Comparison of ENCODE assay signal across 12 cellular contexts in the genomic region with DNA sequence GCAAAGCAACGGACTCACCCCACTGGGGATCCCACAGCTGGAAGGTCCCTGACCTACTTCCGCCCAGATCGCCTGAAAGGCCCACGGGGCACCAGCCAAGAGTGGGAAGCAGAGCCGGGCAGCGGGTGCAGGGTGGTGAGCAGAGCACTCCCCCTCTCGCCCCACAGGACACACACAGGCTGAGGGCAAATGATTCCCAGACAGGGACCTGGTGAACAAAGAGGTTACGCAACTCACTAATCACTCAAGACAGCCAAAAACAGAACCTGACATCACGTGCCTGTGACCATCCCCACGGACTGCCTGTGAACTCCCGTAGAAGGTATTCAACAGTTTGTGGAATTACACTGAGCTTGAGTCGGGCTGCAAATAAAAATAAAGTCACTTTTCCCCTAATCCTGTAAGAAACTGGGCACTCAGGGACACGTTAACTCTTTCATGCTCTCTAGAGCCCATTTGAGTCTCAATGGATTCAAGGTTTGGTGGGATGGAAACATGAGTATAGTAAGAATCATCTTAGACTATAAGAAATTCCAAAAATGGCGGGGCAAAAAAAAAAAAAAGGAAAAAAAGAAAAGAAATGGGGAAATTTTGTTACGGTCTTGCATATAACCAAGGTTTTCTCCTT.
DNase-seq lines count a peak whose midpoint lies in the region; ATAC-seq and TF ChIP-seq lines count a peak whose summit lies in the region.
"Had no signal": no experiment of that assay in that cellular context is flagged by ENCODE, and none has a peak within 500 bp of the region (broad histone marks: within the 10 kb centered on the region; RNA-seq: fewer than 3 reads in every experiment).

No MANE protein-coding gene starts in this region.

- H3K4me1 Mint-ChIP-seq in activated CD4-positive, alpha-beta T cell treated with anti-CD3 and anti-CD28 coated beads for 36 hours = no peaks in the 10 kb centered on the region

- peaks cover 14% of the 10 kb centered on the region for H3K27me3 Mint-ChIP-seq in activated CD4-positive, alpha-beta T cell treated with anti-CD3 and anti-CD28 coated beads for 36 hours

- H3K27ac ChIP-seq in VCaP (peak overlapping the region; percentile 95; the same call in 1 of the 2 replicates), stomach (peak overlapping the region; percentile 22 to 86 (median 83))
- H3K27ac ChIP-seq: KMS-11, suprapubic skin had no signal

- 53 to 69% (median 63%) methylated on average over 15 of the region's 15 CpGs for WGBS in stomach, 5 donors

- H3K36me3 Mint-ChIP-seq in activated CD4-positive, alpha-beta T cell treated with anti-CD3 and anti-CD28 coated beads for 36 hours (ENCODE audit: low read depth) = no peaks in the 10 kb centered on the region

- H3K9me3 ChIP-seq in stomach = no peaks in the 10 kb centered on the region
- H3K9me3 ChIP-seq: suprapubic skin had no signal

- TF ChIP-seq POLR2A in stomach (IDR thresholded peaks at IDR 0.05) = no peak

- H3K9me3 Mint-ChIP-seq in activated CD4-positive, alpha-beta T cell treated with anti-CD3 and anti-CD28 coated beads for 36 hours (ENCODE audit: low read depth) = no peaks in the 10 kb centered on the region

- no peaks in the 10 kb centered on the region for H3K36me3 ChIP-seq in stomach
- H3K36me3 ChIP-seq: suprapubic skin had no signal

- no peak overlapping the region for H3K4me3 Mint-ChIP-seq in activated CD4-positive, alpha-beta T cell treated with anti-CD3 and anti-CD28 coated beads for 36 hours

- peaks cover 0 to 2% (median 0%) of the 10 kb centered on the region in 3 donors for H3K27me3 ChIP-seq in stomach

- peaks cover 44 to 78% (median 63%) of the 10 kb centered on the region in 4 donors for H3K4me1 ChIP-seq in stomach

- DNase-seq in iris pigment epithelial cell (ENCODE audit: low read depth) (peak; percentile 46), stomach (no peak), AG08396 (ENCODE audit: low spot score) (no peak)
- DNase-seq in activated CD4-positive, alpha-beta T cell treated with anti-CD3 and anti-CD28 coated beads for 36 hours = no peak
- DNase-seq: activated CD4-positive, CD25-positive, alpha-beta regulatory T cell treated with anti-CD3 and anti-CD28 coated beads, Interleukin-2, amount 50 U/mL, for 72 hours; activated naive CD4-positive, alpha-beta T cell treated with Interleukin-2 at 50 U/mL for 16 hours; mesendoderm had no signal

- H3K27ac Mint-ChIP-seq in activated CD4-positive, alpha-beta T cell treated with anti-CD3 and anti-CD28 coated beads for 36 hours = no peak overlapping the region

- no peak for TF ChIP-seq EP300 in stomach (IDR thresholded peaks at IDR 0.05)

- CTCF ChIA-PET in activated CD4-positive, alpha-beta T cell treated with anti-CD3 and anti-CD28 coated beads for 36 hours (lab: Charles Lee) = interaction anchor here (0.6 kb wide), 1 partner anchor 188 kb away, joined by 3 read pairs; no protein-coding TSS in a partner anchor

- intact Hi-C loops in stomach (cut with DNase I; ENCODE audit: low total_unique reads) = no loop called here
- intact Hi-C loops in activated CD4-positive, alpha-beta T cell treated with anti-CD3 and anti-CD28 coated beads for 36 hours (cut with DNase I, micrococcal nuclease) = no loop called here

- H3K4me3 ChIP-seq in stomach = no peak overlapping the region
- H3K4me3 ChIP-seq: suprapubic skin had no signal

- no peak for TF ChIP-seq CTCF in VCaP (conservative IDR thresholded peaks at IDR 0.05)
- TF ChIP-seq CTCF in stomach (IDR thresholded peaks at IDR 0.05) = no peak

- POLR2A ChIA-PET in activated CD4-positive, alpha-beta T cell treated with anti-CD3 and anti-CD28 coated beads for 36 hours (lab: Charles Lee) = no interaction called here

- ATAC-seq in HG03432 (IDR thresholded peaks at IDR 0.05; ENCODE audit: unreplicated experiment) (peak; percentile 31), HG03135 (IDR thresholded peaks at IDR 0.05; ENCODE audit: unreplicated experiment) (no peak)
- no peak for ATAC-seq in activated CD4-positive, alpha-beta T cell treated with anti-CD3 and anti-CD28 coated beads for 36 hours
